Comparison of ENCODE assay signal across 21 cellular contexts in the genomic region with DNA sequence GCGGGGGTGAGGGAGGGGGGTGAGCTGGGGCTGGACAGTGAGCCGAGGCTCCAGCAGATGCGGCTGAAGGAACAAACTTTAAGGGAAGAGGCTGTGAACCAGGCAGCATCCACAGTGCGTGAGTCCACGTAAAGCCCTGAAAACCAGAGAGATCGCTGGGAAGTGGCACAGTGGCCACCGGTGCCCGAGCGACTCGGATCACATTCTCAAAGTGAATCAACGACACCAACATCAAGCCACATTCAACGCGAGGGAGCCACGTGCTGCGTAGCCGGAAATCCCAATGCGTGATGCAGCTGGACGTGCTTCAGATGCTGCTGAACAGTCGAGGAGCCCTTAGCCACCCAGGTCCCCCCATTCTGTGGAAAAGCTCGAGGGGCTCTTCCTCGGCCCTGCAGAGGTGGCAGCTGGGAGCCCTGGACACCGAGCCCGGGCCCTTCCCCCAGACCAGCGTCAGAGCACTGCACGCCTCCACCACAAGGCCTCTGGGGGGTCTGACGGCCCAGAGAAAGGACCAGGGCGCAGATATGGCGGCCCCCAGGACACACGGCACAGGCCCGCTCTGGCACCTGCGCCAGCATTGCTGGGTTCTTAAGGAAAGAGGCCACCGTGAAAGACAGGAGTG. TPM values are rescaled to one million over a fixed set of nuclear protein-coding genes. Genes with fewer than 3 reads are reported as not detected.
DNase-seq lines count a peak whose midpoint lies in the region; ATAC-seq and TF ChIP-seq lines count a peak whose summit lies in the region.
"Had no signal": no experiment of that assay in that cellular context is flagged by ENCODE, and none has a peak within 500 bp of the region (broad histone marks: within the 10 kb centered on the region; RNA-seq: fewer than 3 reads in every experiment).

No MANE protein-coding gene starts in this region.

- DNase-seq in activated CD8-positive, alpha-beta T cell treated with anti-CD3 and anti-CD28 coated beads, Interleukin-2, amount 10 ng/mL, durations not matched to agents 7 days and 5 days, result no peak
- DNase-seq in activated CD8-positive, alpha-beta T cell treated with anti-CD3 and anti-CD28 coated beads for 36 hours, result no peak
- DNase-seq in hepatocyte (ENCODE audit: low spot score) (peak; percentile 2), NCI-H146 treated with DMSO at 0.1 percent for 48 hours (lab: John Stamatoyannopoulos, UW; ENCODE audit: unreplicated experiment) (no peak), DMS53 treated with DMSO at 0.1 percent for 48 hours (lab: John Stamatoyannopoulos, UW; ENCODE audit: unreplicated experiment) (no peak), Ammon's horn (ENCODE audit: low spot score) (no peak)
- DNase-seq: activated CD4-positive, alpha-beta T cell treated with anti-CD3 and anti-CD28 coated beads, Interleukin-2, amount 50 U/mL, for 4 hours; activated naive CD8-positive, alpha-beta T cell treated with anti-CD3 and anti-CD28 coated beads, Interleukin-2, amount 50 U/mL, for 24 hours; esophagus squamous epithelium; NCI-H2081 treated with DMSO at 0.1 percent for 48 hours; Right ventricle myocardium superior; stimulated activated CD4-positive, alpha-beta T cell treated with anti-CD3 and anti-CD28 coated beads, Interleukin-4, amount 100 ng/mL, for 4 hours had no signal

- H3K36me3 ChIP-seq in KOPT-K1 (ENCODE audit: insufficient read depth, low read length), result no peaks in the 10 kb centered on the region; the same call in 1 of the 2 replicates
- no peaks in the 10 kb centered on the region for H3K36me3 ChIP-seq in hepatocyte (replicated peaks; ENCODE audit: insufficient read depth, low read depth)
- H3K36me3 ChIP-seq: breast epithelium, esophagus squamous epithelium, pancreas had no signal

- no peak overlapping the region for H3K4me3 Mint-ChIP-seq in activated CD8-positive, alpha-beta T cell treated with anti-CD3 and anti-CD28 coated beads, Interleukin-2, amount 10 ng/mL, durations not matched to agents 7 days and 5 days
- no peak overlapping the region for H3K4me3 Mint-ChIP-seq in activated CD8-positive, alpha-beta T cell treated with anti-CD3 and anti-CD28 coated beads for 36 hours
- no peak overlapping the region for H3K4me3 Mint-ChIP-seq in stimulated activated memory B cell treated with anti-CD40 and anti-IgM and Interleukin-4, amounts not matched to agents 10 μg/mL and 1 μg/mL and 100 μg/mL, for 72 hours
- H3K4me3 Mint-ChIP-seq: activated naive CD8-positive, alpha-beta T cell treated with anti-CD3 and anti-CD28 coated beads, Interleukin-2, amount 50 U/mL, for 24 hours; CD14-positive monocyte had no signal

- 94% methylated on average over 30 of the region's 32 CpGs for WGBS in hepatocyte (ENCODE audit: low lambda C conversion rate, missing lambda C conversion rate)

- peak overlapping the region; percentile 82 for H3K27ac Mint-ChIP-seq in activated CD8-positive, alpha-beta T cell treated with anti-CD3 and anti-CD28 coated beads, Interleukin-2, amount 10 ng/mL, durations not matched to agents 7 days and 5 days
- H3K27ac Mint-ChIP-seq in activated CD8-positive, alpha-beta T cell treated with anti-CD3 and anti-CD28 coated beads for 36 hours, result no peak overlapping the region
- peak overlapping the region; percentile 81 for H3K27ac Mint-ChIP-seq in stimulated activated memory B cell treated with anti-CD40 and anti-IgM and Interleukin-4, amounts not matched to agents 10 μg/mL and 1 μg/mL and 100 μg/mL, for 72 hours
- H3K27ac Mint-ChIP-seq: activated naive CD8-positive, alpha-beta T cell treated with anti-CD3 and anti-CD28 coated beads, Interleukin-2, amount 50 U/mL, for 24 hours had no signal

- peaks cover 58% of the 10 kb centered on the region for H3K4me1 Mint-ChIP-seq in activated CD8-positive, alpha-beta T cell treated with anti-CD3 and anti-CD28 coated beads, Interleukin-2, amount 10 ng/mL, durations not matched to agents 7 days and 5 days (ENCODE audit: low read depth)
- H3K4me1 Mint-ChIP-seq in activated CD8-positive, alpha-beta T cell treated with anti-CD3 and anti-CD28 coated beads for 36 hours (ENCODE audit: low read depth), result peaks cover 33% of the 10 kb centered on the region
- H3K4me1 Mint-ChIP-seq in stimulated activated memory B cell treated with anti-CD40 and anti-IgM and Interleukin-4, amounts not matched to agents 10 μg/mL and 1 μg/mL and 100 μg/mL, for 72 hours, result peaks cover 48% of the 10 kb centered on the region

- H3K4me3 ChIP-seq in hepatocyte, result no peak overlapping the region
- H3K4me3 ChIP-seq: A549, breast epithelium, esophagus squamous epithelium, pancreas, skin epidermis, testis had no signal

- H2AFZ ChIP-seq in hepatocyte, result no peak overlapping the region

- H4K20me1 ChIP-seq in hepatocyte (ENCODE audit: insufficient read depth, poor library complexity, severe bottlenecking), result no peaks in the 10 kb centered on the region

- H3K4me2 ChIP-seq in hepatocyte, result no peak overlapping the region
- H3K4me2 ChIP-seq: A549 had no signal

- peaks cover 9% of the 10 kb centered on the region for H3K4me1 ChIP-seq in hepatocyte (ENCODE audit: insufficient read depth)
- H3K4me1 ChIP-seq: breast epithelium, pancreas, testis had no signal

- H3K9me2 ChIP-seq in hepatocyte (replicated peaks; ENCODE audit: insufficient read depth), result no peaks in the 10 kb centered on the region

- POLR2A ChIA-PET in activated CD8-positive, alpha-beta T cell treated with anti-CD3 and anti-CD28 coated beads, Interleukin-2, amount 10 ng/mL, durations not matched to agents 7 days and 5 days (lab: Charles Lee), result interaction anchor here (2.0 kb wide), 1 partner anchor 11 kb away, joined by 7 read pairs; no protein-coding TSS in a partner anchor
- POLR2A ChIA-PET in activated CD8-positive, alpha-beta T cell treated with anti-CD3 and anti-CD28 coated beads for 36 hours (lab: Charles Lee), result interaction anchor here (1.3 to 1.4 kb wide), 2 partner anchors 9 to 15 kb away, joined by 3 read pairs; no protein-coding TSS in a partner anchor

- H3K36me3 Mint-ChIP-seq in activated CD8-positive, alpha-beta T cell treated with anti-CD3 and anti-CD28 coated beads, Interleukin-2, amount 10 ng/mL, durations not matched to agents 7 days and 5 days (ENCODE audit: low read depth), result peaks cover 70% of the 10 kb centered on the region
- H3K36me3 Mint-ChIP-seq in activated CD8-positive, alpha-beta T cell treated with anti-CD3 and anti-CD28 coated beads for 36 hours (ENCODE audit: low read depth), result peaks cover 64% of the 10 kb centered on the region
- peaks cover 83% of the 10 kb centered on the region for H3K36me3 Mint-ChIP-seq in stimulated activated memory B cell treated with anti-CD40 and anti-IgM and Interleukin-4, amounts not matched to agents 10 μg/mL and 1 μg/mL and 100 μg/mL, for 72 hours
- H3K36me3 Mint-ChIP-seq: CD14-positive monocyte had no signal

- no peaks in the 10 kb centered on the region for H3K27me3 Mint-ChIP-seq in activated CD8-positive, alpha-beta T cell treated with anti-CD3 and anti-CD28 coated beads, Interleukin-2, amount 10 ng/mL, durations not matched to agents 7 days and 5 days (ENCODE audit: low read depth)
- no peaks in the 10 kb centered on the region for H3K27me3 Mint-ChIP-seq in activated CD8-positive, alpha-beta T cell treated with anti-CD3 and anti-CD28 coated beads for 36 hours
- peaks cover 52% of the 10 kb centered on the region for H3K27me3 Mint-ChIP-seq in stimulated activated memory B cell treated with anti-CD40 and anti-IgM and Interleukin-4, amounts not matched to agents 10 μg/mL and 1 μg/mL and 100 μg/mL, for 72 hours
- H3K27me3 Mint-ChIP-seq: activated naive CD8-positive, alpha-beta T cell treated with anti-CD3 and anti-CD28 coated beads, Interleukin-2, amount 50 U/mL, for 24 hours had no signal

- CTCF ChIA-PET in activated CD8-positive, alpha-beta T cell treated with anti-CD3 and anti-CD28 coated beads, Interleukin-2, amount 10 ng/mL, durations not matched to agents 7 days and 5 days (lab: Charles Lee), result interaction anchor here (0.9 kb wide), 1 partner anchor 10 kb away, joined by 3 read pairs; no protein-coding TSS in a partner anchor
- CTCF ChIA-PET in activated CD8-positive, alpha-beta T cell treated with anti-CD3 and anti-CD28 coated beads for 36 hours (lab: Charles Lee), result no interaction called here

- H3K9me3 ChIP-seq in KOPT-K1 (ENCODE audit: insufficient read depth, low read length, poor library complexity, severe bottlenecking), result peaks cover 24% of the 10 kb centered on the region
- peaks cover 7% of the 10 kb centered on the region for H3K9me3 ChIP-seq in hepatocyte (ENCODE audit: low read depth)
- H3K9me3 ChIP-seq: pancreas, testis had no signal

- no peak for TF ChIP-seq CTCF in activated CD8-positive, alpha-beta T cell treated with anti-CD3 and anti-CD28 coated beads for 36 hours (IDR thresholded peaks at IDR 0.05)
- no peak for TF ChIP-seq CTCF in hepatocyte (IDR thresholded peaks at IDR 0.05; ENCODE audit: poor library complexity)

- H3K27me3 ChIP-seq in hepatocyte, result no peaks in the 10 kb centered on the region
- H3K27me3 ChIP-seq: breast epithelium, pancreas, testis had no signal

- intact Hi-C loops in activated CD8-positive, alpha-beta T cell treated with anti-CD3 and anti-CD28 coated beads for 36 hours (cut with micrococcal nuclease), result no loop called here

- H3K27ac ChIP-seq in KOPT-K1 (ENCODE audit: low read depth, low read length, poor library complexity, severe bottlenecking) (peak overlapping the region; percentile 26), hepatocyte (no peak overlapping the region)
- H3K27ac ChIP-seq: A549, breast epithelium, esophagus squamous epithelium, pancreas, testis had no signal

- ATAC-seq in activated CD8-positive, alpha-beta T cell treated with anti-CD3 and anti-CD28 coated beads, Interleukin-2, amount 10 ng/mL, durations not matched to agents 7 days and 5 days, result no peak
- no peak for ATAC-seq in activated CD8-positive, alpha-beta T cell treated with anti-CD3 and anti-CD28 coated beads for 36 hours
- ATAC-seq in stimulated activated memory B cell treated with anti-CD40 and anti-IgM and Interleukin-4, amounts not matched to agents 10 μg/mL and 1 μg/mL and 100 μg/mL, for 72 hours, result no peak
- ATAC-seq: A549; activated naive CD8-positive, alpha-beta T cell treated with anti-CD3 and anti-CD28 coated beads, Interleukin-2, amount 50 U/mL, for 24 hours; HCT116; pancreas had no signal

- peaks cover 11% of the 10 kb centered on the region for H3K9me3 Mint-ChIP-seq in activated CD8-positive, alpha-beta T cell treated with anti-CD3 and anti-CD28 coated beads, Interleukin-2, amount 10 ng/mL, durations not matched to agents 7 days and 5 days (ENCODE audit: insufficient read depth)
- peaks cover 13% of the 10 kb centered on the region for H3K9me3 Mint-ChIP-seq in activated CD8-positive, alpha-beta T cell treated with anti-CD3 and anti-CD28 coated beads for 36 hours
- H3K9me3 Mint-ChIP-seq in stimulated activated memory B cell treated with anti-CD40 and anti-IgM and Interleukin-4, amounts not matched to agents 10 μg/mL and 1 μg/mL and 100 μg/mL, for 72 hours, result peaks cover 16% of the 10 kb centered on the region

- H3K79me2 ChIP-seq in hepatocyte, result no peaks in the 10 kb centered on the region

RNA-seq across cellular contexts. Expression of a gene that starts 53.7 kb away (rescaled TPM):
- total RNA-seq in activated CD8-positive, alpha-beta T cell treated with anti-CD3 and anti-CD28 coated beads, Interleukin-2, amount 10 ng/mL, durations not matched to agents 7 days and 5 days, result 10 to 100 TPM; 62.2 to 62.3 TPM
- total RNA-seq in activated CD8-positive, alpha-beta T cell treated with anti-CD3 and anti-CD28 coated beads for 36 hours, result 10 to 100 TPM; 65.9 to 67.6 TPM
- total RNA-seq in hepatocyte, result 30.9 and 38.3 TPM in 2 replicates
- polyA plus RNA-seq in hepatocyte, result 36.1 and 45.3 TPM in 2 replicates
